In genomic region chr1:18829671-18830070, GRCh38 we compare ENCODE assay signal across 32 cellular contexts. TPM values are rescaled to one million over a fixed set of nuclear protein-coding genes. Genes with fewer than 3 reads are reported as not detected.
"Had no signal": no experiment of that assay in that cellular context is flagged by ENCODE, and none has a peak within 500 bp of the region (broad histone marks: within the 10 kb centered on the region; RNA-seq: fewer than 3 reads in every experiment).

No MANE protein-coding gene starts in this region.

- H3K36me3 ChIP-seq: colonic mucosa, esophagus squamous epithelium, gastrocnemius medialis, heart right ventricle, left lung, lower lobe of right lung had no signal

- H3K27ac ChIP-seq: colonic mucosa, epithelial cell of prostate, esophagus squamous epithelium, gastrocnemius medialis, heart right ventricle, left lung, lower lobe of right lung had no signal

- H3K9me3 ChIP-seq: colonic mucosa, gastrocnemius medialis, lower lobe of right lung, mucosa of descending colon had no signal

- H3K27ac Mint-ChIP-seq: dendritic cell treated with granulocyte-macrophage colony-stimulating factor and Interleukin-4, amounts not matched to agents 40 ng/mL and 50 ng/mL, for 4 days; effector memory CD8-positive, alpha-beta T cell; endodermal cell; mesothelial cell of epicardium had no signal

- H3K4me1 ChIP-seq: colonic mucosa, esophagus squamous epithelium, gastrocnemius medialis, heart right ventricle, left lung, lower lobe of right lung had no signal

- H3K36me3 Mint-ChIP-seq: mesothelial cell of epicardium had no signal

- H3K27me3 ChIP-seq: colonic mucosa had no signal

- FAIRE-seq: endometrium, islet of Langerhans, keratinocyte had no signal

- DNase-seq: colonic mucosa; cortex of kidney; effector CD8-positive, alpha-beta T cell; effector memory CD8-positive, alpha-beta T cell; endodermal cell; erythroblast; esophagus squamous epithelium; foreskin fibroblast; foreskin melanocyte; gastrocnemius medialis; glutamatergic neuron; head of caudate nucleus; heart right ventricle; hippocampal formation; left cardiac atrium; left lung; left ventricle myocardium superior; lower lobe of right lung; mesenchymal stem cell; mucosa of descending colon had no signal

- ATAC-seq: effector memory CD8-positive, alpha-beta T cell; esophagus mucosa; gastrocnemius medialis; heart right ventricle; left cardiac atrium; left lung; left ventricle myocardium superior; lower lobe of right lung; mucosa of descending colon had no signal

- H3K4me1 Mint-ChIP-seq: endodermal cell, mesothelial cell of epicardium had no signal

- H3K9me3 Mint-ChIP-seq: dendritic cell treated with granulocyte-macrophage colony-stimulating factor and Interleukin-4, amounts not matched to agents 40 ng/mL and 50 ng/mL, for 4 days had no signal

- H3K4me3 Mint-ChIP-seq: dendritic cell treated with granulocyte-macrophage colony-stimulating factor and Interleukin-4, amounts not matched to agents 40 ng/mL and 50 ng/mL, for 4 days; effector memory CD8-positive, alpha-beta T cell; endodermal cell; mesothelial cell of epicardium had no signal

- H3K4me3 ChIP-seq: colonic mucosa, esophagus squamous epithelium, gastrocnemius medialis, heart right ventricle, left lung, lower lobe of right lung, mucosa of descending colon had no signal

RNA-seq across cellular contexts. Expression of gene TAS1R2, which starts 29.8 kb away (rescaled TPM):
- total RNA-seq: colonic mucosa, dermis microvascular lymphatic vessel endothelial cell, endodermal cell, esophagus mucosa, esophagus squamous epithelium, gastrocnemius medialis, glomerular endothelial cell, heart right ventricle, kidney epithelial cell, left cardiac atrium, left lung, left ventricle myocardium superior, lower lobe of right lung, lung microvascular endothelial cell, mesenteric fat pad, mesothelial cell of epicardium, mucosa of descending colon had no signal
- polyA plus RNA-seq: heart right ventricle, keratinocyte had no signal
